ENCODE assay signal across 1 cellular context in the genomic region with DNA sequence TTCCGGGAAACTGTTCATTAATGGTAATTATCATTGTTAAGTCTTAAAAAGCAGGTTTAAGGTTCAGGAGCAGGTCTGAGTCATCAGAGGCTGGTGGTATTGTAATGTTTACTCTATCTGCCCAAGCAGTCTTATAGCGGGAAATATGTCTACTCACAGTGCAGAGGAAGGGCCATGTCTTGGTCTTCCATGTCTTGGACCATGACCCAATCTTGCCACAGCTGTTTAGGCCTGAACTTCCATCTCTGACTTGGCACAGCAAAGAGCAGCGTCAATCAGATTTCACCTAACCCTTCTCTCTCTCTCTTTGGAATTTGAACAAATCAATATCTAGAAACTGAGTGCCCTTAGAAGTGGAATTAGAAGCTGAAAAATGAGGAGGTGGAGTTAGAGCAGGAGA.
TF ChIP-seq lines count a peak whose summit lies in the region.

No MANE protein-coding gene starts in this region.

TF ChIP-seq in H1, 55 proteins besides CTCF, POLR2A, EP300 and RAD21:
- TF ChIP-seq ATF2 (IDR thresholded peaks at IDR 0.05; ENCODE audit: low read length) (no peak), BCL11A (IDR thresholded peaks at IDR 0.05; ENCODE audit: low read depth in 2 of 2, low read length in 2 of 2) (no peak), SUZ12 (IDR thresholded peaks at IDR 0.05; ENCODE audit: low read length) (no peak), SP1 (IDR thresholded peaks at IDR 0.05; ENCODE audit: low read depth, low read length) (no peak), POU5F1 (IDR thresholded peaks at IDR 0.05; ENCODE audit: low read depth, low read length) (no peak), TAF1 (IDR thresholded peaks at IDR 0.05; ENCODE audit: low read depth, low read length) (no peak), EGR1 (IDR thresholded peaks at IDR 0.05; ENCODE audit: borderline replicate concordance, low read depth, low read length) (no peak)
- TF ChIP-seq, protein P1, sequence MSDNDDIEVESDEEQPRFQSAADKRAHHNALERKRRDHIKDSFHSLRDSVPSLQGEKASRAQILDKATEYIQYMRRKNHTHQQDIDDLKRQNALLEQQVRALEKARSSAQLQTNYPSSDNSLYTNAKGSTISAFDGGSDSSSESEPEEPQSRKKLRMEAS (IDR thresholded peaks at IDR 0.05), result no peak
